Comparison of ENCODE assay signal across 8 cellular contexts in genomic region chr9:94164756-94165549, GRCh38.
DNase-seq lines count a peak whose midpoint lies in the region; ATAC-seq, FAIRE-seq and TF ChIP-seq lines count a peak whose summit lies in the region.

No MANE protein-coding gene starts in this region.

- FAIRE-seq in HepG2 (lab: Jason Lieb, UNC): peak; percentile 23

- peak overlapping the region; percentile 57 for H3K9ac ChIP-seq in HepG2 (ENCODE audit: insufficient read depth, low read depth, low read length)
- H3K9ac ChIP-seq in muscle layer of colon (ENCODE audit: low read length): no peak overlapping the region

- H3K27me3 Mint-ChIP-seq in activated B cell treated with CpG ODN at 0.5 μM for 24 hours: no peaks in the 10 kb centered on the region

- ATAC-seq in HepG2 (no peak), right lobe of liver (no peak), activated B cell treated with CpG ODN at 0.5 μM for 24 hours (ENCODE audit: low read depth) (no peak)

- H3K27ac Mint-ChIP-seq in activated B cell treated with CpG ODN at 0.5 μM for 24 hours: peak overlapping the region; percentile 82

- H3K4me3 Mint-ChIP-seq in activated B cell treated with CpG ODN at 0.5 μM for 24 hours: peak overlapping the region; percentile 82

- peaks cover 32% of the 10 kb centered on the region for H3K79me2 ChIP-seq in HepG2 (ENCODE audit: insufficient read depth, low read length)

- H3K4me1 ChIP-seq in HepG2 (ENCODE audit: insufficient read depth, low read length) (peaks cover 56% of the 10 kb centered on the region), right lobe of liver (peaks cover 0 to 17% (median 4%) of the 10 kb centered on the region in 4 donors), muscle layer of colon (ENCODE audit: insufficient read depth, low read length) (peaks cover 31% of the 10 kb centered on the region), uterus (no peaks in the 10 kb centered on the region)

- H4K20me1 ChIP-seq in HepG2 (ENCODE audit: insufficient read depth, low read length): peaks cover 31% of the 10 kb centered on the region

- TF ChIP-seq POLR2A in HepG2 (IDR thresholded peaks at IDR 0.05; ENCODE audit: insufficient read depth in 1 of 2, low read depth in 2 of 2, low read length in 2 of 2): no peak
- TF ChIP-seq POLR2A in right lobe of liver (IDR thresholded peaks at IDR 0.05): no peak
- TF ChIP-seq POLR2A in uterus (IDR thresholded peaks at IDR 0.05): no peak

- in situ Hi-C loops in HepG2 (cut with HindIII; ENCODE audit: extremely low pct_ligation_motif_present, low pct_unique_long_range_greater_than_20kb): no loop called here

- peaks cover 38% of the 10 kb centered on the region for H3K4me1 Mint-ChIP-seq in activated B cell treated with CpG ODN at 0.5 μM for 24 hours

- TF ChIP-seq CTCF in HepG2 (CRISPR knock-in tag; IDR thresholded peaks at IDR 0.05) (no peak), right lobe of liver (IDR thresholded peaks at IDR 0.05) (no peak), activated B cell treated with CpG ODN at 0.5 μM for 24 hours (IDR thresholded peaks at IDR 0.05) (no peak), uterus (IDR thresholded peaks at IDR 0.05) (no peak), foreskin fibroblast (IDR thresholded peaks at IDR 0.05; ENCODE audit: low read depth, low read length) (no peak)

- H3K9me3 Mint-ChIP-seq in activated B cell treated with CpG ODN at 0.5 μM for 24 hours: no peaks in the 10 kb centered on the region

- peaks cover 7% of the 10 kb centered on the region for H3K36me3 Mint-ChIP-seq in activated B cell treated with CpG ODN at 0.5 μM for 24 hours (ENCODE audit: low read depth)

- H3K27ac ChIP-seq in HepG2 (ENCODE audit: extremely low read length, insufficient read depth, low read length): peak overlapping the region; percentile 74
- H3K27ac ChIP-seq in right lobe of liver: peak overlapping the region in 1 of 3 donors; percentile 39
- peak overlapping the region; percentile 39 for H3K27ac ChIP-seq in muscle layer of colon (ENCODE audit: low read depth, low read length)
- peak overlapping the region; percentile 74 to 100 for H3K27ac ChIP-seq in uterus

- TF ChIP-seq RAD21 in HepG2 (CRISPR knock-in tag; IDR thresholded peaks at IDR 0.05): no peak

- TF ChIP-seq EP300 in HepG2 (IDR thresholded peaks at IDR 0.05; ENCODE audit: low read depth in 2 of 2, low read length in 2 of 2): no peak
- no peak for TF ChIP-seq EP300 in HepG2 (CRISPR knock-in tag; IDR thresholded peaks at IDR 0.05; ENCODE audit: borderline replicate concordance)

- DNase-seq in HepG2 (ENCODE audit: low spot score) (no peak), right lobe of liver (no peak), activated B cell treated with CpG ODN at 0.5 μM for 24 hours (no peak), uterus (no peak), OCI-M2 (lab: John Stamatoyannopoulos, UW; ENCODE audit: unreplicated experiment) (no peak), NCI-H446 (lab: John Stamatoyannopoulos, UW) (no peak), foreskin fibroblast (no peak)

- WGBS in HepG2 (ENCODE audit: low lambda C conversion rate): 97% methylated on average over 5 of the region's 5 CpGs
- 75% methylated on average over 5 of the region's 5 CpGs for WGBS in right lobe of liver (ENCODE audit: insufficient coverage, low coverage, low lambda C conversion rate, missing lambda C conversion rate)

- no peaks in the 10 kb centered on the region for H3K27me3 ChIP-seq in HepG2 (ENCODE audit: control insufficient read depth in 1 of 2, insufficient read depth in 2 of 2, low read length in 2 of 2)
- no peaks in the 10 kb centered on the region for H3K27me3 ChIP-seq in right lobe of liver
- H3K27me3 ChIP-seq in muscle layer of colon (ENCODE audit: control insufficient read depth in 1 of 2, insufficient read depth in 2 of 2, low read length in 2 of 2): no peaks in the 10 kb centered on the region
- H3K27me3 ChIP-seq in uterus: no peaks in the 10 kb centered on the region

- intact Hi-C loops in HepG2 (cut with micrococcal nuclease; ENCODE audit: unreplicated experiment): loop anchor here (5.0 kb wide), 1 partner anchor 98 kb away; no protein-coding TSS in a partner anchor
- intact Hi-C loops in right lobe of liver (cut with DNase I): no loop called here
- intact Hi-C loops in activated B cell treated with CpG ODN at 0.5 μM for 24 hours (cut with micrococcal nuclease): loop anchor here (5.0 to 10.0 kb wide), 4 partner anchors 490 to 1712 kb away; partner anchors contain the start of genes AOPEP, ERCC6L2 and ZNF484
- intact Hi-C loops in uterus (cut with DNase I; ENCODE audit: low total_unique reads): loop anchor here (10.0 kb wide), 1 partner anchor 710 kb away; the partner anchor contains the start of genes FAM120A and FAM120AOS

- CTCF ChIA-PET in HepG2 (lab: Yijun Ruan, JAX; ENCODE audit: low intra/inter-chr PET ratio, low total read pairs) (no interaction called here), activated B cell treated with CpG ODN at 0.5 μM for 24 hours (lab: Charles Lee) (interaction anchor here (1.9 kb wide), 1 partner anchor 98 kb away, joined by 4 read pairs; no protein-coding TSS in a partner anchor)

- H3K4me3 ChIP-seq in HepG2 (replicated peaks in 1 of 3; ENCODE audit: insufficient read depth in 1 of 3, low read depth in 2 of 3, low read length in 3 of 3) (no peak overlapping the region), right lobe of liver (no peak overlapping the region), muscle layer of colon (ENCODE audit: low read depth in 1 of 2, low read length in 2 of 2) (no peak overlapping the region), uterus (peak overlapping the region in 1 of 2 donors; percentile 10), foreskin fibroblast (ENCODE audit: low read depth in 1 of 2, low read length in 2 of 2) (no peak overlapping the region)

- 0 out of 2 replicates have a peak overlapping the region, but pooled peaks have one; percentile 41 for H3K4me2 ChIP-seq in HepG2 (ENCODE audit: low read depth, low read length)

- H2AFZ ChIP-seq in HepG2 (ENCODE audit: low read length): no peak overlapping the region

- BruUV-seq in HepG2 (replicated peaks; lab: Mats Ljungman, UMichigan): TSS peak; percentile 84

- POLR2A ChIA-PET in HepG2 (lab: Yijun Ruan, JAX): interaction anchor here (1.2 to 2.0 kb wide), 3 partner anchors 8 to 95 kb away, joined by 3 to 19 read pairs (median 4); partner anchors contain the start of gene ZNF169
- POLR2A ChIA-PET in activated B cell treated with CpG ODN at 0.5 μM for 24 hours (lab: Charles Lee): interaction anchor here (1.8 kb wide), 1 partner anchor 10 kb away, joined by 8 read pairs; no protein-coding TSS in a partner anchor

- no peaks in the 10 kb centered on the region for H3K36me3 ChIP-seq in HepG2 (replicated peaks in 1 of 2; ENCODE audit: control insufficient read depth in 1 of 2, insufficient read depth in 2 of 2, low read length in 2 of 2)
- no peaks in the 10 kb centered on the region for H3K36me3 ChIP-seq in right lobe of liver
- H3K36me3 ChIP-seq in muscle layer of colon (ENCODE audit: insufficient read depth, low read length): no peaks in the 10 kb centered on the region
- no peaks in the 10 kb centered on the region for H3K36me3 ChIP-seq in uterus

- H3K9me3 ChIP-seq in HepG2 (ENCODE audit: low read length): no peaks in the 10 kb centered on the region
- no peaks in the 10 kb centered on the region for H3K9me3 ChIP-seq in right lobe of liver
- H3K9me3 ChIP-seq in muscle layer of colon (ENCODE audit: low read length): no peaks in the 10 kb centered on the region
- H3K9me3 ChIP-seq in uterus: no peaks in the 10 kb centered on the region

TF ChIP-seq in HepG2, 621 proteins besides CTCF, POLR2A, EP300 and RAD21:
- TF ChIP-seq ZNF577 (CRISPR knock-in tag; IDR thresholded peaks at IDR 0.05; ENCODE audit: borderline replicate concordance, low read depth): no peak
- TF ChIP-seq GLI4 (CRISPR knock-in tag; IDR thresholded peaks at IDR 0.05; ENCODE audit: borderline replicate concordance): no peak
- TF ChIP-seq ZNF879 (CRISPR knock-in tag; IDR thresholded peaks at IDR 0.05): 0 out of 2 replicates have a peak, but pooled peaks have one; percentile 31
- TF ChIP-seq PREB (CRISPR knock-in tag; IDR thresholded peaks at IDR 0.05): no peak
- TF ChIP-seq NFIC (IDR thresholded peaks at IDR 0.05; ENCODE audit: low read length): 0 out of 2 replicates have a peak, but pooled peaks have one; percentile 16

Comparison
In these comparisons a context has a peak if more than half of its experiments do, and no peak if none do; other contexts are left out.
1. intact Hi-C loops: an anchor here in HepG2 (5.0 kb wide), activated B cell treated with CpG ODN at 0.5 μM for 24 hours (5.0 to 10.0 kb wide) and uterus (10.0 kb wide); none called in right lobe of liver.